8 cellular contexts compared by ENCODE assay signal in the genomic region with DNA sequence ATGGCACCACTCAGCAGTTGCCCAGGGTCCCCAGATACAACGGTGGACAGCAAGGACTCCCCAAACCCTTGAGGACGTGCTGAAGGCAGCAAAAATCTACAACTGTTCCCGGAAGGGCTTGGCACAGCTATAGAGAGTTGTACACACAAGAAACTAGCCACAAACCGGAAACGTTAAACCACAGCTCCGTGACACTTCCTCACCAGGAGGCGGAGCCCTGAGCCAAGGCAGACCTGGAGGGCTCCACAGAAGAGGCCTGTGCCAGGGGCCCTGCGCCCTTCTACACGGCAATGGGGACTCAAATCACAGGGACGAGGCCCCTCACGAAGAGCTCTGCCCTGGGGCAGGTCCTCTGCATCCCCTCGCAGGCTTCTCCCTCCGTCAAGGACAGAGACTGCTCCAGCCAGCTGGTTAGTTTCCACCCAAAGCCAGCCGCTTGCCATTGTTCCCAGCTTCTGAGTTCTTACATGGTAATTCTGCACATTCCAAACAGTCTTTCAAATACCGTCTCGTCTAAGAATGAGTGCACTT.
A peak's percentile ranks its signal among the peaks of the same experiment; 100 is the strongest.
DNase-seq lines count a peak whose midpoint lies in the region; ATAC-seq and TF ChIP-seq lines count a peak whose summit lies in the region.

No MANE protein-coding gene starts in this region.

- peaks cover 75% of the 10 kb centered on the region for H3K4me1 Mint-ChIP-seq in T-helper 2 cell treated with Interferon-gamma antibody and Interleukin-4, amounts not matched to agents 5 μg/mL and 100 μg/mL, for 36 hours (ENCODE audit: low read depth)

- no peaks in the 10 kb centered on the region for H3K36me3 ChIP-seq in ascending aorta

- ATAC-seq in GM19372 (IDR thresholded peaks at IDR 0.05; ENCODE audit: low read depth, unreplicated experiment) = peak; percentile 96
- peak; percentile 90 for ATAC-seq in HG03457 (IDR thresholded peaks at IDR 0.05; ENCODE audit: unreplicated experiment)

- CTCF ChIA-PET in AG04450 (lab: Charles Lee) = interaction anchor here (0.8 kb wide), 1 partner anchor 16 kb away, joined by 3 read pairs; no protein-coding TSS in a partner anchor

- H3K4me3 ChIP-seq in AG04450 (ENCODE audit: low read depth, low read length) = no peak overlapping the region
- H3K4me3 ChIP-seq in ascending aorta = peak overlapping the region in 1 of 2 donors; percentile 14

- peak overlapping the region; percentile 99 for H3K4me3 Mint-ChIP-seq in T-helper 2 cell treated with Interferon-gamma antibody and Interleukin-4, amounts not matched to agents 5 μg/mL and 100 μg/mL, for 36 hours

- H3K9me3 Mint-ChIP-seq in T-helper 2 cell treated with Interferon-gamma antibody and Interleukin-4, amounts not matched to agents 5 μg/mL and 100 μg/mL, for 36 hours = no peaks in the 10 kb centered on the region

- POLR2A ChIA-PET in AG04450 (lab: Yijun Ruan, JAX) = interaction anchor here (0.6 to 0.7 kb wide), 2 partner anchors 18 to 28 kb away, joined by 3 read pairs; no protein-coding TSS in a partner anchor

- H3K27ac Mint-ChIP-seq in T-helper 2 cell treated with Interferon-gamma antibody and Interleukin-4, amounts not matched to agents 5 μg/mL and 100 μg/mL, for 36 hours = peak overlapping the region; percentile 95

- TF ChIP-seq CTCF in AG04450 (IDR thresholded peaks at IDR 0.05; ENCODE audit: low read depth, low read length) (peak; percentile 34), ascending aorta (IDR thresholded peaks at IDR 0.05) (peak in 2 of 3 experiments; percentile 38 to 53)

- H3K9me3 ChIP-seq in AG04450 (ENCODE audit: control insufficient read depth, insufficient read depth, low read length) (no peaks in the 10 kb centered on the region), ascending aorta (no peaks in the 10 kb centered on the region)

- peaks cover 6% of the 10 kb centered on the region for H3K27me3 Mint-ChIP-seq in T-helper 2 cell treated with Interferon-gamma antibody and Interleukin-4, amounts not matched to agents 5 μg/mL and 100 μg/mL, for 36 hours (ENCODE audit: low read depth)

- peaks cover 25% of the 10 kb centered on the region for H3K36me3 Mint-ChIP-seq in T-helper 2 cell treated with Interferon-gamma antibody and Interleukin-4, amounts not matched to agents 5 μg/mL and 100 μg/mL, for 36 hours (ENCODE audit: low read depth)

- intact Hi-C loops in ascending aorta (cut with DNase I) = loop anchor here (2.0 to 5.0 kb wide), 2 partner anchors 23 to 135 kb away; a partner anchor contains a TSS

- DNase-seq in AG04450 (ENCODE audit: low read depth, low spot score) (no peak), ascending aorta (ENCODE audit: low spot score in 2 of 2) (peak; percentile 70 to 89), kidney tubule cell (ENCODE audit: low spot score) (peak; percentile 45), NCI-H1436 (lab: John Stamatoyannopoulos, UW) (no peak)
- DNase-seq in T-helper 2 cell treated with Interferon-gamma antibody and Interleukin-4, amounts not matched to agents 5 μg/mL and 100 μg/mL, for 36 hours (ENCODE audit: low spot score) = peak; percentile 95
- DNase-seq in stimulated activated CD4-positive, alpha-beta T cell treated with anti-CD3 and anti-CD28 coated beads, Interleukin-4, amount 100 ng/mL, for 48 hours (ENCODE audit: low read depth in 2 of 2) = peak; percentile 75 to 84

- H3K27me3 ChIP-seq in AG04450 (ENCODE audit: control insufficient read depth, insufficient read depth, low read length) (no peaks in the 10 kb centered on the region), ascending aorta (no peaks in the 10 kb centered on the region)

- peak overlapping the region; percentile 78 for H3K27ac ChIP-seq in AG04450 (ENCODE audit: low read depth, low read length)
- peak overlapping the region; percentile 81 to 87 for H3K27ac ChIP-seq in ascending aorta

- peaks cover 23 to 47% of the 10 kb centered on the region in 2 donors for H3K4me1 ChIP-seq in ascending aorta

Comparison
In these comparisons a context has a peak if more than half of its experiments do, and no peak if none do; other contexts are left out.
1. DNase-seq: peak in T-helper 2 cell treated with Interferon-gamma antibody and Interleukin-4, amounts not matched to agents 5 μg/mL and 100 μg/mL, for 36 hours (single experiment), ascending aorta (2 of 2), kidney tubule cell (single experiment) and stimulated activated CD4-positive, alpha-beta T cell treated with anti-CD3 and anti-CD28 coated beads, Interleukin-4, amount 100 ng/mL, for 48 hours (2 of 2); none in AG04450 (single experiment) and NCI-H1436 (single experiment).